Comparison of ENCODE assay signal across 14 cellular contexts in genomic region chrX:367349-367748, GRCh38.
"Had no signal": no experiment of that assay in that cellular context is flagged by ENCODE, and none has a peak within 500 bp of the region (broad histone marks: within the 10 kb centered on the region; RNA-seq: fewer than 3 reads in every experiment).

No MANE protein-coding gene starts in this region.

- ATAC-seq: activated T-helper 17 cell treated with anti-CD3 and anti-CD28 coated beads, Interleukin-2, amount 50 U/mL, for 72 hours; naive thymus-derived CD4-positive, alpha-beta T cell; sciatic nerve had no signal

- H3K27me3 ChIP-seq: uterus had no signal

- H3K36me3 ChIP-seq: uterus had no signal

- H3K27ac ChIP-seq: uterus had no signal

- H3K27ac Mint-ChIP-seq: activated B cell treated with CpG ODN at 0.5 μM for 24 hours; activated CD4-positive, alpha-beta T cell treated with anti-CD3 and anti-CD28 coated beads, Interleukin-2, amount 10 ng/mL, durations not matched to agents 7 days and 5 days; activated naive CD4-positive, alpha-beta T cell treated with anti-CD3 and anti-CD28 coated beads for 36 hours; activated T-helper 17 cell treated with anti-CD3 and anti-CD28 coated beads, Interleukin-2, amount 50 U/mL, for 72 hours; naive thymus-derived CD4-positive, alpha-beta T cell had no signal

- H3K9me3 Mint-ChIP-seq: activated B cell treated with CpG ODN at 0.5 μM for 24 hours; activated T-helper 17 cell treated with anti-CD3 and anti-CD28 coated beads, Interleukin-2, amount 50 U/mL, for 72 hours had no signal

- H3K4me1 ChIP-seq: uterus had no signal

- DNase-seq: activated B cell treated with CpG ODN at 0.5 μM for 24 hours; activated CD4-positive, alpha-beta T cell treated with anti-CD3 and anti-CD28 coated beads, Interleukin-2, amount 10 ng/mL, durations not matched to agents 7 days and 5 days; activated CD8-positive, alpha-beta memory T cell treated with anti-CD3 and anti-CD28 coated beads for 24 hours; activated naive CD4-positive, alpha-beta T cell treated with anti-CD3 and anti-CD28 coated beads for 36 hours; activated T-cell treated with anti-CD3 and anti-CD28 coated beads for 4 hours; cerebellar nuclear complex; dermis blood vessel endothelial cell; naive thymus-derived CD4-positive, alpha-beta T cell; stimulated activated CD4-positive, alpha-beta T cell treated with anti-CD3 and anti-CD28 coated beads, Interleukin-2, amount 100 ng/mL, for 48 hours; stimulated activated naive CD4-positive, alpha-beta T cell treated with Interleukin-2 at 50 U/mL for 16 hours; T-helper 9 cell; uterus had no signal

- H3K4me3 Mint-ChIP-seq: activated B cell treated with CpG ODN at 0.5 μM for 24 hours; activated CD4-positive, alpha-beta T cell treated with anti-CD3 and anti-CD28 coated beads, Interleukin-2, amount 10 ng/mL, durations not matched to agents 7 days and 5 days; activated naive CD4-positive, alpha-beta T cell treated with anti-CD3 and anti-CD28 coated beads for 36 hours; activated T-helper 17 cell treated with anti-CD3 and anti-CD28 coated beads, Interleukin-2, amount 50 U/mL, for 72 hours had no signal

- H3K4me3 ChIP-seq: uterus had no signal

- H3K9me3 ChIP-seq: uterus had no signal
